20 cellular contexts compared by ENCODE assay signal in genomic region chr6:11197846-11198245, GRCh38. TPM values are rescaled to one million over a fixed set of nuclear protein-coding genes. Genes with fewer than 3 reads are reported as not detected.
A peak's percentile ranks its signal among the peaks of the same experiment; 100 is the strongest.
DNase-seq lines count a peak whose midpoint lies in the region; ATAC-seq, FAIRE-seq and TF ChIP-seq lines count a peak whose summit lies in the region.
"Had no signal": no experiment of that assay in that cellular context is flagged by ENCODE, and none has a peak within 500 bp of the region (broad histone marks: within the 10 kb centered on the region; RNA-seq: fewer than 3 reads in every experiment).

No MANE protein-coding gene starts in this region.

- peak overlapping the region; percentile 35; the same call in 1 of the 2 replicates for H2BK5ac ChIP-seq in H1 (ENCODE audit: low read depth, low read length)

- DNase-seq in activated naive CD8-positive, alpha-beta T cell treated with anti-CD3 and anti-CD28 coated beads, Interleukin-2, amount 10 ng/mL, durations not matched to agents 7 days and 5 days: no peak
- no peak for DNase-seq in activated naive CD8-positive, alpha-beta T cell treated with anti-CD3 and anti-CD28 coated beads, Interleukin-2, amount 50 U/mL, for 24 hours
- no peak for DNase-seq in H1 (ENCODE audit: low read depth in 1 of 2, low spot score in 2 of 2)
- DNase-seq in natural killer cell: no peak
- DNase-seq in upper lobe of left lung: no peak
- no peak for DNase-seq in suprapubic skin (ENCODE audit: low spot score in 2 of 2)
- DNase-seq: activated CD4-positive, alpha-beta memory T cell treated with anti-CD3 and anti-CD28 coated beads for 36 hours; DMS153; GOT3; NCI-H1092 treated with DMSO at 0.1 percent for 48 hours; NCI-H2227 treated with DMSO at 0.1 percent for 48 hours; NK-92 treated with Interleukin-12 subunit alpha and Interleukin-12 subunit beta, amount 100 ng/mL, for 24 hours; retina; SHP77; stimulated activated CD4-positive, alpha-beta T cell treated with anti-CD3 and anti-CD28 coated beads, Interleukin-4, amount 100 ng/mL, for 24 hours had no signal

- no peak overlapping the region for H3K56ac ChIP-seq in H1 (replicated peaks; ENCODE audit: insufficient read length, low read depth, low read length)

- H3K79me1 ChIP-seq in H1 (ENCODE audit: low read depth, low read length): no peaks in the 10 kb centered on the region

- CTCF ChIA-PET in H1 (lab: Charles Lee; ENCODE audit: partially characterized antibody): no interaction called here

- H4K20me1 ChIP-seq in H1 (replicated peaks in 1 of 2; ENCODE audit: control insufficient read depth in 1 of 2, insufficient read depth in 2 of 2, low read length in 2 of 2): no peaks in the 10 kb centered on the region

- H3K9me3 Mint-ChIP-seq in activated naive CD8-positive, alpha-beta T cell treated with anti-CD3 and anti-CD28 coated beads, Interleukin-2, amount 10 ng/mL, durations not matched to agents 7 days and 5 days: peaks cover 1% of the 10 kb centered on the region
- H3K9me3 Mint-ChIP-seq in activated naive CD8-positive, alpha-beta T cell treated with anti-CD3 and anti-CD28 coated beads, Interleukin-2, amount 50 U/mL, for 24 hours: no peaks in the 10 kb centered on the region
- no peaks in the 10 kb centered on the region for H3K9me3 Mint-ChIP-seq in natural killer cell
- H3K9me3 Mint-ChIP-seq: activated CD4-positive, alpha-beta memory T cell treated with anti-CD3 and anti-CD28 coated beads for 36 hours; activated T-helper 2 cell treated with anti-CD3 and anti-CD28 coated beads, Interferon-gamma antibody, Interleukin-2, Interleukin-4, amounts not matched to agents 10 μg/mL and 5 μg/mL and 100 μg/mL, durations not matched to agents 14 hours and 24 hours and 36 hours had no signal

- intact Hi-C loops in natural killer cell (cut with micrococcal nuclease): no loop called here

- no peak overlapping the region; the same call in 1 of the 2 replicates for H3K18ac ChIP-seq in H1 (ENCODE audit: extremely low read depth, low read length)

- no peak overlapping the region for H2AK5ac ChIP-seq in H1 (ENCODE audit: low read depth, low read length)

- H3K36me3 ChIP-seq in H1 (ENCODE audit: control insufficient read depth in 2 of 4, insufficient read depth in 4 of 4, low read length in 3 of 4) (0 out of 8 replicates have a peak, but pooled peaks cover 0 to 2% (median 0%) of the 10 kb centered on the region in 4 experiments), upper lobe of left lung (peaks cover 18 to 82% (median 38%) of the 10 kb centered on the region in 4 donors), suprapubic skin (peaks cover 6% of the 10 kb centered on the region)

- no peak for FAIRE-seq in H1 (lab: Jason Lieb, UNC)
- FAIRE-seq: islet of Langerhans had no signal

- POLR2A ChIA-PET in activated naive CD8-positive, alpha-beta T cell treated with anti-CD3 and anti-CD28 coated beads, Interleukin-2, amount 10 ng/mL, durations not matched to agents 7 days and 5 days (lab: Charles Lee): interaction anchor here (1.6 to 5.4 kb wide), 4 partner anchors 13 to 184 kb away, joined by 4 to 68 read pairs (median 26); partner anchors contain the start of gene NEDD9
- POLR2A ChIA-PET in H1 (lab: Charles Lee; ENCODE audit: partially characterized antibody): no interaction called here

- no peaks in the 10 kb centered on the region for H3K23me2 ChIP-seq in H1 (ENCODE audit: low read depth, low read length)

- H2BK15ac ChIP-seq in H1 (ENCODE audit: low read length): no peak overlapping the region

- TF ChIP-seq EP300 in H1 (IDR thresholded peaks at IDR 0.05; ENCODE audit: borderline replicate concordance in 1 of 2, low read depth in 2 of 2, low read length in 2 of 2) (no peak), upper lobe of left lung (IDR thresholded peaks at IDR 0.05) (no peak), suprapubic skin (IDR thresholded peaks at IDR 0.05) (no peak)

- TF ChIP-seq CTCF in H1 (IDR thresholded peaks at IDR 0.05; ENCODE audit: control extremely low read depth in 1 of 3, insufficient read depth in 1 of 3, low read depth in 1 of 3, low read length in 3 of 3) (no peak), natural killer cell (IDR thresholded peaks at IDR 0.05) (no peak), upper lobe of left lung (IDR thresholded peaks at IDR 0.05) (no peak), suprapubic skin (IDR thresholded peaks at IDR 0.05) (no peak)

- H3K4me1 ChIP-seq in H1 (replicated peaks in 1 of 4; ENCODE audit: control insufficient read depth in 3 of 4, insufficient read depth in 4 of 4, low read length in 3 of 4) (peaks cover 11 to 33% (median 30%) of the 10 kb centered on the region in 4 experiments), upper lobe of left lung (peaks cover 67 to 81% (median 77%) of the 10 kb centered on the region in 4 donors), suprapubic skin (peaks cover 19% of the 10 kb centered on the region)

- 90% methylated on average over 8 of the region's 8 CpGs; no CpG with 5 or more reads in 1 of the 2 experiments for WGBS in H1 (ENCODE audit: extremely low coverage in 1 of 2, insufficient coverage in 1 of 2, insufficient read length in 1 of 2, insufficient replicate concordance in 2 of 2, low coverage in 1 of 2, low lambda C conversion rate in 2 of 2, missing lambda C conversion rate in 1 of 2), 2 experiments
- WGBS in upper lobe of left lung, 2 donors: 92% methylated on average over 8 of the region's 8 CpGs
- WGBS in suprapubic skin: 96% methylated on average over 8 of the region's 8 CpGs

- no peak overlapping the region for H3K4me3 ChIP-seq in H1 (ENCODE audit: extremely low read depth in 1 of 4, insufficient read depth in 2 of 4, low read depth in 3 of 4, low read length in 4 of 4)
- H3K4me3 ChIP-seq in upper lobe of left lung: no peak overlapping the region
- no peak overlapping the region for H3K4me3 ChIP-seq in suprapubic skin
- H3K4me3 ChIP-seq: vagina had no signal

- H3K27ac ChIP-seq in H1 (ENCODE audit: low read depth, low read length): 0 out of 2 replicates have a peak overlapping the region, but pooled peaks have one; percentile 3
- peak overlapping the region; percentile 1 to 73 (median 54) for H3K27ac ChIP-seq in upper lobe of left lung
- H3K27ac ChIP-seq in suprapubic skin: no peak overlapping the region
- H3K27ac ChIP-seq: vagina had no signal

- H3K4ac ChIP-seq in H1 (replicated peaks; ENCODE audit: insufficient read length, low read depth, low read length): no peak overlapping the region

- no peak overlapping the region for H3K4me3 Mint-ChIP-seq in activated naive CD8-positive, alpha-beta T cell treated with anti-CD3 and anti-CD28 coated beads, Interleukin-2, amount 10 ng/mL, durations not matched to agents 7 days and 5 days
- H3K4me3 Mint-ChIP-seq in activated naive CD8-positive, alpha-beta T cell treated with anti-CD3 and anti-CD28 coated beads, Interleukin-2, amount 50 U/mL, for 24 hours: no peak overlapping the region
- H3K4me3 Mint-ChIP-seq in natural killer cell: no peak overlapping the region
- H3K4me3 Mint-ChIP-seq: activated CD4-positive, alpha-beta memory T cell treated with anti-CD3 and anti-CD28 coated beads for 36 hours had no signal

- H4K8ac ChIP-seq in H1 (ENCODE audit: extremely low read depth, insufficient read depth, low read length): no peak overlapping the region

- no peaks in the 10 kb centered on the region for H3K9me3 ChIP-seq in H1 (ENCODE audit: insufficient read depth in 2 of 2, low read depth in 1 of 2, low read length in 1 of 2)
- no peaks in the 10 kb centered on the region for H3K9me3 ChIP-seq in upper lobe of left lung
- no peaks in the 10 kb centered on the region for H3K9me3 ChIP-seq in suprapubic skin
- H3K9me3 ChIP-seq: vagina had no signal

- no peak for ATAC-seq in activated naive CD8-positive, alpha-beta T cell treated with anti-CD3 and anti-CD28 coated beads, Interleukin-2, amount 10 ng/mL, durations not matched to agents 7 days and 5 days (ENCODE audit: low read depth)
- no peak for ATAC-seq in activated naive CD8-positive, alpha-beta T cell treated with anti-CD3 and anti-CD28 coated beads, Interleukin-2, amount 50 U/mL, for 24 hours
- ATAC-seq in natural killer cell (no peak), upper lobe of left lung (ENCODE audit: low FRiP score in 2 of 2) (no peak), GM18520 (IDR thresholded peaks at IDR 0.05; ENCODE audit: unreplicated experiment) (no peak), HG03095 (IDR thresholded peaks at IDR 0.05; ENCODE audit: unreplicated experiment) (no peak)

- H3K27me3 Mint-ChIP-seq in activated naive CD8-positive, alpha-beta T cell treated with anti-CD3 and anti-CD28 coated beads, Interleukin-2, amount 10 ng/mL, durations not matched to agents 7 days and 5 days: no peaks in the 10 kb centered on the region
- H3K27me3 Mint-ChIP-seq in activated naive CD8-positive, alpha-beta T cell treated with anti-CD3 and anti-CD28 coated beads, Interleukin-2, amount 50 U/mL, for 24 hours: no peaks in the 10 kb centered on the region
- no peaks in the 10 kb centered on the region for H3K27me3 Mint-ChIP-seq in natural killer cell (ENCODE audit: low read depth in 2 of 2)
- H3K27me3 Mint-ChIP-seq: activated CD4-positive, alpha-beta memory T cell treated with anti-CD3 and anti-CD28 coated beads for 36 hours had no signal

- no peak for TF ChIP-seq RAD21 in H1 (IDR thresholded peaks at IDR 0.05 in 1 of 2, conservative IDR thresholded peaks at IDR 0.05 in 1 of 2; ENCODE audit: low read depth in 2 of 2, low read length in 2 of 2)

- H4K5ac ChIP-seq in H1 (ENCODE audit: insufficient read length, low read depth, low read length): no peak overlapping the region

- no peak overlapping the region for H3K23ac ChIP-seq in H1 (ENCODE audit: insufficient read length)

- H3K14ac ChIP-seq in H1 (ENCODE audit: insufficient read length): no peak overlapping the region

- H3K27me3 ChIP-seq in H1 (replicated peaks in 1 of 4; ENCODE audit: control insufficient read depth in 3 of 4, extremely low read depth in 1 of 4, insufficient read depth in 3 of 4, low read length in 3 of 4) (no peaks in the 10 kb centered on the region; a peak in 1 of 7 replicates), upper lobe of left lung (no peaks in the 10 kb centered on the region), suprapubic skin (no peaks in the 10 kb centered on the region)
- H3K27me3 ChIP-seq: vagina had no signal

- H3K4me2 ChIP-seq in H1 (ENCODE audit: insufficient read depth in 1 of 2, low read depth in 2 of 2, low read length in 2 of 2): peak overlapping the region; percentile 3 to 67; a peak in 2 of 4 replicates

- H2BK120ac ChIP-seq in H1 (replicated peaks; ENCODE audit: low read depth, low read length): peak overlapping the region; percentile 24

- peak overlapping the region; percentile 50 for H3K27ac Mint-ChIP-seq in activated naive CD8-positive, alpha-beta T cell treated with anti-CD3 and anti-CD28 coated beads, Interleukin-2, amount 10 ng/mL, durations not matched to agents 7 days and 5 days
- H3K27ac Mint-ChIP-seq in activated naive CD8-positive, alpha-beta T cell treated with anti-CD3 and anti-CD28 coated beads, Interleukin-2, amount 50 U/mL, for 24 hours: no peak overlapping the region
- peak overlapping the region; percentile 98 to 99 for H3K27ac Mint-ChIP-seq in natural killer cell
- H3K27ac Mint-ChIP-seq: activated T-helper 2 cell treated with anti-CD3 and anti-CD28 coated beads, Interferon-gamma antibody, Interleukin-2, Interleukin-4, amounts not matched to agents 10 μg/mL and 5 μg/mL and 100 μg/mL, durations not matched to agents 14 hours and 24 hours and 36 hours had no signal

- TF ChIP-seq POLR2A in H1 (IDR thresholded peaks at IDR 0.05; ENCODE audit: control extremely low read depth in 1 of 2, low read depth in 2 of 2, low read length in 2 of 2): no peak
- no peak for TF ChIP-seq POLR2A in upper lobe of left lung (IDR thresholded peaks at IDR 0.05)
- TF ChIP-seq POLR2A in suprapubic skin (IDR thresholded peaks at IDR 0.05): no peak

- no peak overlapping the region for H2BK12ac ChIP-seq in H1 (ENCODE audit: low read depth, low read length)

- H3K4me1 Mint-ChIP-seq in activated naive CD8-positive, alpha-beta T cell treated with anti-CD3 and anti-CD28 coated beads, Interleukin-2, amount 10 ng/mL, durations not matched to agents 7 days and 5 days: peaks cover 58% of the 10 kb centered on the region
- peaks cover 41% of the 10 kb centered on the region for H3K4me1 Mint-ChIP-seq in activated naive CD8-positive, alpha-beta T cell treated with anti-CD3 and anti-CD28 coated beads, Interleukin-2, amount 50 U/mL, for 24 hours
- peaks cover 89 to 90% of the 10 kb centered on the region in 2 donors for H3K4me1 Mint-ChIP-seq in natural killer cell

- no peaks in the 10 kb centered on the region for H3K79me2 ChIP-seq in H1 (ENCODE audit: control insufficient read depth in 1 of 2, insufficient read depth in 2 of 2, low read length in 2 of 2)

- H3K36me3 Mint-ChIP-seq in activated naive CD8-positive, alpha-beta T cell treated with anti-CD3 and anti-CD28 coated beads, Interleukin-2, amount 10 ng/mL, durations not matched to agents 7 days and 5 days: peaks cover 75% of the 10 kb centered on the region
- H3K36me3 Mint-ChIP-seq in activated naive CD8-positive, alpha-beta T cell treated with anti-CD3 and anti-CD28 coated beads, Interleukin-2, amount 50 U/mL, for 24 hours (ENCODE audit: low read depth): peaks cover 47% of the 10 kb centered on the region
- H3K36me3 Mint-ChIP-seq in natural killer cell: peaks cover 21% of the 10 kb centered on the region

- no peak overlapping the region for H2AFZ ChIP-seq in H1 (ENCODE audit: low read length)

- H4K91ac ChIP-seq in H1 (replicated peaks; ENCODE audit: insufficient read length, low read length): no peak overlapping the region

- no peak overlapping the region for H3K9ac ChIP-seq in H1 (replicated peaks in 1 of 4; ENCODE audit: extremely low read depth in 1 of 4, low read depth in 3 of 4, low read length in 3 of 4)

- H2BK20ac ChIP-seq in H1 (ENCODE audit: low read length): no peak overlapping the region; the same call in 1 of the 2 replicates

RNA-seq across cellular contexts. Expression of gene NEDD9, which starts 34.6 kb away (rescaled TPM):
- total RNA-seq in activated naive CD8-positive, alpha-beta T cell treated with anti-CD3 and anti-CD28 coated beads, Interleukin-2, amount 10 ng/mL, durations not matched to agents 7 days and 5 days: 10 to 100 TPM; 72.2 to 80.8 TPM
- 12.0 and 12.8 TPM in 2 replicates for total RNA-seq in H1 (2021; fragmentation: NEBNext Ultra II Directional; extraction: Animal tissue kit (Norgen Biotek cat#: 25700))
- 3.6 and 5.7 TPM in 2 replicates for polyA plus RNA-seq in H1 (2011; rRNA removed)
- 5.1 TPM for polyA plus RNA-seq in H1 (2011; cell fraction: cytosol; rRNA removed)
- polyA plus RNA-seq in H1 (2011; cell fraction: nucleus; rRNA removed): 6.5 TPM
- 2.8 to 5.6 TPM (median 3.9 TPM) in 4 replicates for polyA plus RNA-seq in H1 (2012, experiment 1 of 2)
- 1.6 TPM for polyA plus RNA-seq in H1 (2012, experiment 2 of 2)
- 4.9 TPM for polyA plus RNA-seq in H1 (2013, experiment 1 of 2)
- 4.8 TPM for polyA plus RNA-seq in H1 (2013, experiment 2 of 2)
- 10.0 and 13.9 TPM in 2 replicates for polyA minus RNA-seq in H1 (2011; rRNA and poly(A)+ RNA removed)
- polyA minus RNA-seq in H1 (2011; cell fraction: cytosol; rRNA and poly(A)+ RNA removed): 5.9 TPM
- polyA minus RNA-seq in H1 (2011; cell fraction: nucleus; rRNA and poly(A)+ RNA removed): 5.2 TPM
- total RNA-seq in natural killer cell (100 to 1,000 TPM; 106 to 110 (median 107) TPM), upper lobe of left lung (100 to 1,000 TPM; 122 to 334 (median 173) TPM), suprapubic skin (10 to 100 TPM; 18.3 to 29.8 (median 22.4) TPM)
